ENCODE assay signal across 25 cellular contexts in genomic region chr17:33575046-33575445, GRCh38.
"Had no signal": no experiment of that assay in that cellular context is flagged by ENCODE, and none has a peak within 500 bp of the region (broad histone marks: within the 10 kb centered on the region; RNA-seq: fewer than 3 reads in every experiment).

No MANE protein-coding gene starts in this region.

- DNase-seq: colonic mucosa; cortex of kidney; effector CD8-positive, alpha-beta T cell; effector memory CD8-positive, alpha-beta T cell; endodermal cell; erythroblast; esophagus squamous epithelium; foreskin fibroblast; foreskin melanocyte; gastrocnemius medialis; glutamatergic neuron; head of caudate nucleus; heart right ventricle; hippocampal formation; left cardiac atrium; left lung; left ventricle myocardium superior; lower lobe of right lung; mesenchymal stem cell; mucosa of descending colon; naive B cell had no signal

- H3K27me3 ChIP-seq: colonic mucosa, gastrocnemius medialis had no signal

- H3K9me3 ChIP-seq: colonic mucosa, esophagus squamous epithelium, gastrocnemius medialis, left lung, lower lobe of right lung, mucosa of descending colon had no signal

- H3K27ac Mint-ChIP-seq: dendritic cell treated with granulocyte-macrophage colony-stimulating factor and Interleukin-4, amounts not matched to agents 40 ng/mL and 50 ng/mL, for 4 days; effector memory CD8-positive, alpha-beta T cell; endodermal cell; mesothelial cell of epicardium; naive B cell had no signal

- H3K27me3 Mint-ChIP-seq: dendritic cell treated with granulocyte-macrophage colony-stimulating factor and Interleukin-4, amounts not matched to agents 40 ng/mL and 50 ng/mL, for 4 days had no signal

- H3K9me3 Mint-ChIP-seq: effector memory CD8-positive, alpha-beta T cell had no signal

- H3K4me3 Mint-ChIP-seq: dendritic cell treated with granulocyte-macrophage colony-stimulating factor and Interleukin-4, amounts not matched to agents 40 ng/mL and 50 ng/mL, for 4 days; effector memory CD8-positive, alpha-beta T cell; endodermal cell; mesothelial cell of epicardium; naive B cell had no signal

- H3K36me3 ChIP-seq: colonic mucosa, esophagus squamous epithelium, gastrocnemius medialis, heart right ventricle, left lung, lower lobe of right lung had no signal

- ATAC-seq: effector memory CD8-positive, alpha-beta T cell; esophagus mucosa; gastrocnemius medialis; heart right ventricle; left cardiac atrium; left lung; left ventricle myocardium superior; lower lobe of right lung; mucosa of descending colon had no signal

- H3K27ac ChIP-seq: colonic mucosa, epithelial cell of prostate, esophagus squamous epithelium, gastrocnemius medialis, heart right ventricle, left lung, lower lobe of right lung had no signal

- H3K36me3 Mint-ChIP-seq: mesothelial cell of epicardium had no signal

- H3K4me1 ChIP-seq: colonic mucosa, esophagus squamous epithelium, gastrocnemius medialis, heart right ventricle, left lung, lower lobe of right lung had no signal

- H3K4me3 ChIP-seq: colonic mucosa, esophagus squamous epithelium, gastrocnemius medialis, heart right ventricle, left lung, lower lobe of right lung, mucosa of descending colon had no signal

- H3K4me1 Mint-ChIP-seq: endodermal cell, mesothelial cell of epicardium, naive B cell had no signal
